Comparison of ENCODE assay signal across 18 cellular contexts in the genomic region with DNA sequence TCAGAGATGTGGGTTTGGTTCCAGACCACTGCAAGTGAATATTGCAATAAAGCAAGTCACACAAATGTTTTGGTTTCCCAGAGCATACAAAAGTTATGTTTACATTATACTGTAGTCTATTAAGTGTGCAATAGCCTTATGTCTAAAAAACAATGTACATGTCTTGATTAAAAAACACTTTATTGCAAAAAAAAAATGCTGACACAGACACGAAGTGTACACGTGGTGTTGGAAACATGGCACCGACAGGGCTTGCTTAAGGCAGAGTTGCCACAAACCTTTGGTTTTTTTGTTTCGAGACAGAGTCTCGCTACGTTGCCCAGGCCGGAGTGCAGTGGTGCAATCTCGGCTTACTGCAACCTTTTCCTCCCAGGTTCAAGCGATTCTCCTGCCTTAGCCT.
"Had no signal": no experiment of that assay in that cellular context is flagged by ENCODE, and none has a peak within 500 bp of the region (broad histone marks: within the 10 kb centered on the region; RNA-seq: fewer than 3 reads in every experiment).

No MANE protein-coding gene starts in this region.

- FAIRE-seq: HTR-8/SVneo, RCC 7860 had no signal

- DNase-seq: Kasumi-1, MM.1S, NCI-H1092 treated with DMSO at 0.1 percent for 48 hours, NCI-H1436, NCI-H187, NCI-H2029, NCI-H2081 treated with DMSO at 0.1 percent for 48 hours, NCI-H226, NCI-H446, NCI-H510A, NCI-H524 treated with DMSO at 0.1 percent for 48 hours, SJCRH30 had no signal

- H3K9me3 ChIP-seq: SJCRH30 had no signal

- H3K4me1 ChIP-seq: SJCRH30 had no signal

- H3K27me3 ChIP-seq: SJCRH30 had no signal

- ATAC-seq: Right ventricle myocardium inferior, SK-N-SH treated with all-trans-retinoic acid at 6 μM for 48 hours had no signal

- H3K36me3 ChIP-seq: SJCRH30 had no signal

- H3K27ac ChIP-seq: HL-60, KMS-11, SJCRH30 had no signal

- H3K4me3 ChIP-seq: SJCRH30 had no signal
